Comparison of ENCODE assay signal across 1 cellular context in genomic region chr6:130933712-130934200, GRCh38.
TF ChIP-seq lines count a peak whose summit lies in the region.

No MANE protein-coding gene starts in this region.

TF ChIP-seq in HepG2, 621 proteins besides CTCF, POLR2A, EP300 and RAD21 (continued from another document and continues in another):
- TF ChIP-seq SKIL (CRISPR knock-in tag; IDR thresholded peaks at IDR 0.05; ENCODE audit: borderline replicate concordance), result peak; percentile 90
- TF ChIP-seq MNT (IDR thresholded peaks at IDR 0.05), result no peak
- TF ChIP-seq SNAPC4 (CRISPR knock-in tag; IDR thresholded peaks at IDR 0.05), result no peak
- no peak for TF ChIP-seq ZNF333 (CRISPR knock-in tag; IDR thresholded peaks at IDR 0.05; ENCODE audit: borderline replicate concordance)
- no peak for TF ChIP-seq KDM5A (IDR thresholded peaks at IDR 0.05; ENCODE audit: borderline replicate concordance, low read length)
- peak; percentile 74; the same call in 1 of the 2 replicates for TF ChIP-seq BRD4 (CRISPR knock-in tag; IDR thresholded peaks at IDR 0.05)
- TF ChIP-seq ZNF383 (CRISPR knock-in tag; IDR thresholded peaks at IDR 0.05; ENCODE audit: borderline replicate concordance), result 0 out of 2 replicates have a peak, but pooled peaks have one; percentile 36
- TF ChIP-seq CHD2 (IDR thresholded peaks at IDR 0.05; ENCODE audit: low read depth, low read length), result no peak
- no peak for TF ChIP-seq DZIP1 (CRISPR knock-in tag; IDR thresholded peaks at IDR 0.05)
- TF ChIP-seq PRDM4 (CRISPR knock-in tag; IDR thresholded peaks at IDR 0.05; ENCODE audit: borderline replicate concordance), result no peak
- no peak for TF ChIP-seq GLI4 (CRISPR knock-in tag; IDR thresholded peaks at IDR 0.05; ENCODE audit: borderline replicate concordance)
- TF ChIP-seq SOX6 (IDR thresholded peaks at IDR 0.05), result no peak
- peak; percentile 99 for TF ChIP-seq SOX6 (CRISPR knock-in tag; IDR thresholded peaks at IDR 0.05)
- TF ChIP-seq ISL2 (CRISPR knock-in tag; IDR thresholded peaks at IDR 0.05), result peak; percentile 98
- peak; percentile 78 for TF ChIP-seq ZBTB7B (CRISPR knock-in tag; IDR thresholded peaks at IDR 0.05)
- TF ChIP-seq TFDP1 (CRISPR knock-in tag; IDR thresholded peaks at IDR 0.05; ENCODE audit: borderline replicate concordance), result peak; percentile 39; the same call in 1 of the 2 replicates
- TF ChIP-seq RCOR2 (CRISPR knock-in tag; IDR thresholded peaks at IDR 0.05), result peak; percentile 96
- TF ChIP-seq ZNF7 (CRISPR knock-in tag; IDR thresholded peaks at IDR 0.05), result peak; percentile 39; the same call in 1 of the 2 replicates
- TF ChIP-seq MIER2 (CRISPR knock-in tag; IDR thresholded peaks at IDR 0.05), result peak; percentile 86
- no peak for TF ChIP-seq PRMT3 (CRISPR knock-in tag; IDR thresholded peaks at IDR 0.05; ENCODE audit: borderline replicate concordance, low read depth)
- TF ChIP-seq ZNF142 (CRISPR knock-in tag; IDR thresholded peaks at IDR 0.05), result peak; percentile 83
- TF ChIP-seq ZNF710 (CRISPR knock-in tag; IDR thresholded peaks at IDR 0.05; ENCODE audit: borderline replicate concordance), result peak; percentile 84; the same call in 1 of the 2 replicates
- TF ChIP-seq BRF2 (CRISPR knock-in tag; IDR thresholded peaks at IDR 0.05), result peak; percentile 52; the same call in 1 of the 2 replicates
- TF ChIP-seq FOSL1 (CRISPR knock-in tag; IDR thresholded peaks at IDR 0.05; ENCODE audit: borderline replicate concordance), result no peak; the same call in 1 of the 2 replicates
- TF ChIP-seq TEAD3 (CRISPR knock-in tag; optimal IDR thresholded peaks at IDR 0.05; ENCODE audit: borderline replicate concordance), result peak; percentile 99
